Comparison of ENCODE assay signal across 1 cellular context in genomic region chr1:237873487-237873927, GRCh38.
TF ChIP-seq lines count a peak whose summit lies in the region.

No MANE protein-coding gene starts in this region.

TF ChIP-seq in GM12878, 131 proteins besides CTCF, POLR2A, EP300 and RAD21 (continued from another document):
- TF ChIP-seq EZH2 (IDR thresholded peaks at IDR 0.05; ENCODE audit: borderline replicate concordance, control insufficient read depth, low read depth, low read length) (no peak), NBN (IDR thresholded peaks at IDR 0.05) (no peak), BMI1 (IDR thresholded peaks at IDR 0.05; ENCODE audit: borderline replicate concordance) (no peak), ZNF384 (IDR thresholded peaks at IDR 0.05; ENCODE audit: borderline replicate concordance, low read depth, low read length) (no peak), PML (IDR thresholded peaks at IDR 0.05; ENCODE audit: low read length) (no peak), BACH1 (IDR thresholded peaks at IDR 0.05; ENCODE audit: borderline replicate concordance) (no peak), SMAD5 (IDR thresholded peaks at IDR 0.05; ENCODE audit: low read depth) (no peak), ZNF207 (IDR thresholded peaks at IDR 0.05; ENCODE audit: borderline replicate concordance) (no peak), IKZF2 (IDR thresholded peaks at IDR 0.05) (no peak), EGR1 (IDR thresholded peaks at IDR 0.05; ENCODE audit: borderline replicate concordance in 1 of 2, low read depth in 2 of 2, low read length in 2 of 2) (no peak), RAD51 (IDR thresholded peaks at IDR 0.05) (no peak), FOXK2 (IDR thresholded peaks at IDR 0.05) (no peak), FOXM1 (IDR thresholded peaks at IDR 0.05; ENCODE audit: low read depth, low read length) (no peak), POLR2AphosphoS2 (IDR thresholded peaks at IDR 0.05; ENCODE audit: low read depth, low read length) (no peak), CBX3 (IDR thresholded peaks at IDR 0.05; ENCODE audit: borderline replicate concordance, low read depth) (no peak), SP1 (IDR thresholded peaks at IDR 0.05; ENCODE audit: low read depth, low read length) (no peak)
